ENCODE assay signal across 16 cellular contexts in the genomic region with DNA sequence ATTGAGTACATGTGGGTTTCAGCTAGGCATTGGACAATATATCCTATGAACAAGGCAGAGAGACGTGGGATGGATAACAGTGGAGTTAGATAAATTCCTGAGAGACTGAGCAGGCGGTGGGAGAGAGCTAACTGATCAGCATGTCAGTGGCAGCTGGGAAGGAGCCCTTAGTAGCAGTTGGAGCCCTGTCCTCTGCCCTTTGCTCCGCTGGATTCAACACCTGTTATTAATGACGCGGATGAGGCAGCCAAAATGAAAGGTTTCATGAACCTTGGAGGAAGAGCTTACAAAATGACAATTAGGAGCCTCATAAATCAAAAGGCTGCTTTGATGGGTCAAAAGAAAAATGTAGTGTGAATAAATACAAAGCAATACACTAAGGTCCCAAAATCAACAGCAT. TPM values are rescaled to one million over a fixed set of nuclear protein-coding genes. Genes with fewer than 3 reads are reported as not detected.
DNase-seq lines count a peak whose midpoint lies in the region; ATAC-seq and TF ChIP-seq lines count a peak whose summit lies in the region.
"Had no signal": no experiment of that assay in that cellular context is flagged by ENCODE, and none has a peak within 500 bp of the region (broad histone marks: within the 10 kb centered on the region; RNA-seq: fewer than 3 reads in every experiment).

No MANE protein-coding gene starts in this region.

- peaks cover 42% of the 10 kb centered on the region for H3K4me1 Mint-ChIP-seq in GM23338
- peaks cover 43% of the 10 kb centered on the region for H3K4me1 Mint-ChIP-seq in WTC11
- peaks cover 3% of the 10 kb centered on the region for H3K4me1 Mint-ChIP-seq in progenitor cell of endocrine pancreas (ENCODE audit: low read depth)

- ATAC-seq in GM23338 (no peak), WTC11 (no peak), upper lobe of right lung (no peak)
- ATAC-seq: Panc1 had no signal

- H3K27me3 Mint-ChIP-seq in GM23338 (ENCODE audit: insufficient read depth, low read depth, poor library complexity) = peaks cover 2% of the 10 kb centered on the region
- no peaks in the 10 kb centered on the region for H3K27me3 Mint-ChIP-seq in WTC11 (ENCODE audit: low read depth)
- H3K27me3 Mint-ChIP-seq in progenitor cell of endocrine pancreas = no peaks in the 10 kb centered on the region

- peaks cover 22% of the 10 kb centered on the region for H3F3A ChIP-seq in GM23338 (replicated peaks; ENCODE audit: low read depth)

- H2AFZ ChIP-seq in GM23338 = no peak overlapping the region

- DNase-seq in NCI-H2171 treated with DMSO at 0.1 percent for 48 hours (lab: John Stamatoyannopoulos, UW) (peak; percentile 53), NCI-H2171 (lab: John Stamatoyannopoulos, UW) (no peak), GM23338 (ENCODE audit: low spot score) (no peak), WTC11 (ENCODE audit: low spot score) (no peak), progenitor cell of endocrine pancreas (ENCODE audit: low spot score, unreplicated experiment) (no peak), upper lobe of right lung (no peak), NCI-H1930 (lab: John Stamatoyannopoulos, UW) (no peak), GM10266 (ENCODE audit: extremely low spot score) (no peak)
- DNase-seq: DND-41, GDM1, NCI-H1048, NCI-H2029, NCI-H345, NCI-H526 treated with DMSO at 0.1 percent for 48 hours, SHP77 had no signal

- H3K4me1 ChIP-seq in GM23338 (ENCODE audit: insufficient read depth) (peaks cover 39% of the 10 kb centered on the region), upper lobe of right lung (no peaks in the 10 kb centered on the region)

- CTCF ChIA-PET in WTC11 (lab: Charles Lee) = interaction anchor here (0.6 to 1.9 kb wide), 2 partner anchors 16 to 33 kb away, joined by 3 to 7 read pairs; partner anchors contain the start of gene UBIAD1

- H3K36me3 ChIP-seq in GM23338 (ENCODE audit: insufficient read depth) (no peaks in the 10 kb centered on the region), upper lobe of right lung (peaks cover 35% of the 10 kb centered on the region)

- H3K36me3 Mint-ChIP-seq in GM23338 (ENCODE audit: low read depth) (peaks cover 42% of the 10 kb centered on the region), WTC11 (peaks cover 11% of the 10 kb centered on the region), progenitor cell of endocrine pancreas (ENCODE audit: insufficient read depth) (peaks cover 11% of the 10 kb centered on the region)

- H3K4me3 Mint-ChIP-seq in GM23338 (no peak overlapping the region), WTC11 (no peak overlapping the region), progenitor cell of endocrine pancreas (ENCODE audit: low read depth) (no peak overlapping the region)

- H3K27ac ChIP-seq in GM23338 (ENCODE audit: low read depth) = 0 out of 2 replicates have a peak overlapping the region, but pooled peaks have one; percentile 39
- no peak overlapping the region for H3K27ac ChIP-seq in upper lobe of right lung

- H3K9me3 Mint-ChIP-seq in GM23338 = no peaks in the 10 kb centered on the region
- no peaks in the 10 kb centered on the region for H3K9me3 Mint-ChIP-seq in WTC11
- no peaks in the 10 kb centered on the region for H3K9me3 Mint-ChIP-seq in progenitor cell of endocrine pancreas (ENCODE audit: low read depth)

- intact Hi-C loops in upper lobe of right lung (cut with DNase I) = no loop called here

- H3K4me2 ChIP-seq in GM23338 = no peak overlapping the region

- H3K27me3 ChIP-seq in GM23338 (ENCODE audit: insufficient read depth) (no peaks in the 10 kb centered on the region), upper lobe of right lung (no peaks in the 10 kb centered on the region)

- TF ChIP-seq CTCF in GM23338 (conservative IDR thresholded peaks at IDR 0.05; ENCODE audit: low read depth in 2 of 2) (no peak), WTC11 (IDR thresholded peaks at IDR 0.05) (no peak), progenitor cell of endocrine pancreas (IDR thresholded peaks at IDR 0.05; ENCODE audit: unreplicated experiment) (no peak), upper lobe of right lung (IDR thresholded peaks at IDR 0.05) (no peak), GM10266 (IDR thresholded peaks at IDR 0.05; ENCODE audit: control insufficient read depth, insufficient read depth, low read depth, missing control alignments) (no peak)

- peaks cover 32% of the 10 kb centered on the region for H3K79me2 ChIP-seq in GM23338 (replicated peaks; ENCODE audit: insufficient read depth)

- peak overlapping the region; percentile 0; the same call in 1 of the 2 replicates for H3K27ac Mint-ChIP-seq in GM23338
- peak overlapping the region; percentile 33; the same call in 1 of the 2 replicates for H3K27ac Mint-ChIP-seq in WTC11
- H3K27ac Mint-ChIP-seq in progenitor cell of endocrine pancreas = peak overlapping the region; percentile 50

- no peaks in the 10 kb centered on the region for H3K9me2 ChIP-seq in GM23338 (ENCODE audit: insufficient read depth)

- no peak overlapping the region for H3K4me3 ChIP-seq in GM23338
- H3K4me3 ChIP-seq in upper lobe of right lung = no peak overlapping the region

- no peaks in the 10 kb centered on the region; the same call in 1 of the 2 replicates for H4K20me1 ChIP-seq in GM23338 (replicated peaks; ENCODE audit: insufficient read depth)

- H3K9me3 ChIP-seq in upper lobe of right lung = no peaks in the 10 kb centered on the region

- POLR2A ChIA-PET in WTC11 (lab: Charles Lee) = interaction anchor here (0.6 kb wide), 1 partner anchor 979 kb away, joined by 6 read pairs; no protein-coding TSS in a partner anchor

TF ChIP-seq in GM23338, 12 proteins besides CTCF, POLR2A, EP300 and RAD21 (continues in another document):
- TF ChIP-seq STAT1 (IDR thresholded peaks at IDR 0.05; ENCODE audit: unreplicated experiment) (no peak), REST (IDR thresholded peaks at IDR 0.05; ENCODE audit: unreplicated experiment) (no peak), ZNF114 (CRISPR knock-in tag; IDR thresholded peaks at IDR 0.05) (no peak)

TF ChIP-seq in WTC11, 78 proteins besides CTCF, POLR2A, EP300 and RAD21:
- TF ChIP-seq GTF2I (CRISPR knock-in tag; conservative IDR thresholded peaks at IDR 0.05) (no peak), ZNF416 (CRISPR knock-in tag; IDR thresholded peaks at IDR 0.05) (no peak), HMGA2 (CRISPR knock-in tag; IDR thresholded peaks at IDR 0.05) (no peak)

RNA-seq across cellular contexts. Expression of gene UBIAD1, which starts 16.1 kb away (rescaled TPM):
- total RNA-seq in GM23338 (2014; rRNA removed; shearing (Covaris generic)) = 28.6 and 31.6 TPM in 2 replicates
- 13.0 and 13.7 TPM in 2 replicates for polyA plus RNA-seq in GM23338 (2016; fragmentation: Nextera tagmentation; extraction: Ambion mirVana)
- total RNA-seq in WTC11 (2021) (20.8 to 21.6 TPM (median 20.8 TPM) in 3 replicates), progenitor cell of endocrine pancreas (16.4 and 16.8 TPM in 2 replicates), upper lobe of right lung (15.3 TPM)

RNA-seq across cellular contexts. Expression of gene MTOR, which starts 26.7 kb away (rescaled TPM):
- 82.1 and 98.0 TPM in 2 replicates for total RNA-seq in GM23338 (2014; rRNA removed; shearing (Covaris generic))
- 20.7 and 22.8 TPM in 2 replicates for polyA plus RNA-seq in GM23338 (2016; fragmentation: Nextera tagmentation; extraction: Ambion mirVana)
- 63.1 to 66.7 TPM (median 65.0 TPM) in 3 replicates for total RNA-seq in WTC11 (2021)
- total RNA-seq in progenitor cell of endocrine pancreas = 60.6 and 66.3 TPM in 2 replicates
- total RNA-seq in upper lobe of right lung = 32.3 TPM

Comparison
In these comparisons a context has a peak if more than half of its experiments do, and no peak if none do; other contexts are left out.
1. H3K27ac Mint-ChIP-seq: peak in every context shown above with its lines; median percentile 50 in progenitor cell of endocrine pancreas; 33 in WTC11; 0 in GM23338.